Comparison of ENCODE assay signal across 19 cellular contexts in genomic region chr2:43001787-43002468, GRCh38.
"Had no signal": no experiment of that assay in that cellular context is flagged by ENCODE, and none has a peak within 500 bp of the region (broad histone marks: within the 10 kb centered on the region; RNA-seq: fewer than 3 reads in every experiment).

No MANE protein-coding gene starts in this region.

- DNase-seq: activated CD4-positive, alpha-beta T cell treated with anti-CD3 and anti-CD28 coated beads, Interleukin-2, amount 50 U/mL, for 4 hours; activated effector memory CD4-positive, alpha-beta T cell treated with Interleukin-2 at 50 U/mL for 16 hours; activated T-cell treated with anti-CD3 and anti-CD28 coated beads, Interleukin-2, amount 50 U/mL, for 1 hour; anterior cingulate cortex; brain microvascular endothelial cell; cerebellar nuclear complex; erythroblast; gastrocnemius medialis; left ventricle myocardium superior; occipital lobe; stimulated activated CD4-positive, alpha-beta T cell treated with anti-CD3 and anti-CD28 coated beads, Interleukin-15, amount 100 ng/mL, for 24 hours; stimulated activated CD4-positive, alpha-beta T cell treated with anti-CD3 and anti-CD28 coated beads, Interleukin-4, amount 100 ng/mL, for 1 hour; stimulated activated naive B cell treated with anti-CD40 and anti-IgM and Interleukin-4, amounts not matched to agents 10 μg/mL and 1 μg/mL and 100 μg/mL, for 72 hours; transverse colon had no signal

- H3K9me3 Mint-ChIP-seq: activated naive CD4-positive, alpha-beta T cell treated with anti-CD3 and anti-CD28 coated beads, Interleukin-2, amount 50 U/mL, for 72 hours; memory B cell; natural killer cell treated with Interleukin-12 subunit alpha and Interleukin-12 subunit beta and Interleukin-15 and Interleukin-18, amount 100 ng/mL, for 72 hours; stimulated activated naive B cell treated with anti-CD40 and anti-IgM and Interleukin-4, amounts not matched to agents 10 μg/mL and 1 μg/mL and 100 μg/mL, for 72 hours; T-helper 2 cell treated with Interferon-gamma antibody and Interleukin-4, amounts not matched to agents 5 μg/mL and 100 μg/mL, for 36 hours had no signal

- H3K4me3 ChIP-seq: gastrocnemius medialis, transverse colon had no signal

- H3K9me3 ChIP-seq: gastrocnemius medialis, transverse colon had no signal

- H3K36me3 ChIP-seq: brain microvascular endothelial cell, gastrocnemius medialis, transverse colon had no signal

- H3K27me3 ChIP-seq: brain microvascular endothelial cell, gastrocnemius medialis, transverse colon had no signal

- H3K4me3 Mint-ChIP-seq: memory B cell; natural killer cell treated with Interleukin-12 subunit alpha and Interleukin-12 subunit beta and Interleukin-15 and Interleukin-18, amount 100 ng/mL, for 72 hours; stimulated activated naive B cell treated with anti-CD40 and anti-IgM and Interleukin-4, amounts not matched to agents 10 μg/mL and 1 μg/mL and 100 μg/mL, for 72 hours; T-helper 2 cell treated with Interferon-gamma antibody and Interleukin-4, amounts not matched to agents 5 μg/mL and 100 μg/mL, for 36 hours had no signal

- H3K4me1 ChIP-seq: gastrocnemius medialis had no signal

- H3K27me3 Mint-ChIP-seq: memory B cell; natural killer cell treated with Interleukin-12 subunit alpha and Interleukin-12 subunit beta and Interleukin-15 and Interleukin-18, amount 100 ng/mL, for 72 hours had no signal

- H3K36me3 Mint-ChIP-seq: activated naive CD4-positive, alpha-beta T cell treated with anti-CD3 and anti-CD28 coated beads, Interleukin-2, amount 50 U/mL, for 72 hours; natural killer cell treated with Interleukin-12 subunit alpha and Interleukin-12 subunit beta and Interleukin-15 and Interleukin-18, amount 100 ng/mL, for 72 hours had no signal

- H3K27ac Mint-ChIP-seq: activated naive CD4-positive, alpha-beta T cell treated with anti-CD3 and anti-CD28 coated beads, Interleukin-2, amount 50 U/mL, for 72 hours; memory B cell; natural killer cell treated with Interleukin-12 subunit alpha and Interleukin-12 subunit beta and Interleukin-15 and Interleukin-18, amount 100 ng/mL, for 72 hours; stimulated activated naive B cell treated with anti-CD40 and anti-IgM and Interleukin-4, amounts not matched to agents 10 μg/mL and 1 μg/mL and 100 μg/mL, for 72 hours; T-helper 2 cell treated with Interferon-gamma antibody and Interleukin-4, amounts not matched to agents 5 μg/mL and 100 μg/mL, for 36 hours had no signal

- H3K27ac ChIP-seq: brain microvascular endothelial cell, gastrocnemius medialis had no signal

- ATAC-seq: activated CD4-positive, CD25-positive, alpha-beta regulatory T cell treated with anti-CD3 and anti-CD28 coated beads, Interleukin-2, amount 50 U/mL, for 24 hours; activated naive CD4-positive, alpha-beta T cell treated with anti-CD3 and anti-CD28 coated beads, Interleukin-2, amount 50 U/mL, for 72 hours; gastrocnemius medialis; left ventricle myocardium superior; natural killer cell treated with Interleukin-12 subunit alpha and Interleukin-12 subunit beta and Interleukin-15 and Interleukin-18, amount 100 ng/mL, for 72 hours; stimulated activated naive B cell treated with anti-CD40 and anti-IgM and Interleukin-4, amounts not matched to agents 10 μg/mL and 1 μg/mL and 100 μg/mL, for 72 hours had no signal
